In the genomic region with DNA sequence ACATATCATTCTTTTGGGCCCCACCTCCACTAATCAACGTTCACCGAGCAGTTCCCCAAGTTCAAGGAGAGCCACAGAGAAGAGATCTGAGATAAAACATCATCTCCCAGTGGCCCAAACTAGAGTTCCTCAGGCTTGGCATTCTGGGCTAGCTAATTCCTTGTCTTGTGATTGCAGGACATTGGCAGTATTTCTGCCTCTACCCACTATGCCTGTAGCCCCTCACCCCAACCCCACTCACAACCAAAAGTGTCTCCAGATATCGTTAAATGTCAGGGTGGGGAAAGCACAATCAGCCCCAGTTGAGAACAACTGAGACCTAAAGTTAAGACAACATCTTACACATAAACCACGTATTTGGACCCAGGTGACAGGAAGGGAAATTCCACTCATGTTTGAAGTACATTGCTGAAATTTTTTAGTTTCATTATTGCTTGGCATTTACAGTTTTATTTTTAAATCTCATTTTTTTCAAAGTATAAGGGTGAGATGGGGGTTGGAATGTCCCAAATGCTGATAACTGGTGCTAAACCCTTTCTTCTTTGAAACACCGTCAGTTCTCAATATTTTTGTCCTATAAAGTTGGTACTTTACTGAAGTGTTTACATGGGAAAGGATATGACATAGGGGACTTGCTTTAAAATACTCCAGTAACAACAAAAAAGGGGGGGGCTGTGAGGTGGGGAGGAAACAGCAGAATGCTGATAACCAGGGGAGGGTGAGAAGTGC, we compare ENCODE assay signal across 8 cellular contexts. TPM values are rescaled to one million over a fixed set of nuclear protein-coding genes. Genes with fewer than 3 reads are reported as not detected.
DNase-seq lines count a peak whose midpoint lies in the region; ATAC-seq, FAIRE-seq and TF ChIP-seq lines count a peak whose summit lies in the region.

No MANE protein-coding gene starts in this region.

- H3K23ac ChIP-seq in H9 (ENCODE audit: insufficient read length, low read depth, low read length), result no peak overlapping the region

- H3K4me3 ChIP-seq in Peyer's patch, result peak overlapping the region in 3 of 4 donors; percentile 15 to 42 (median 22)
- peak overlapping the region; percentile 40 for H3K4me3 ChIP-seq in astrocyte (ENCODE audit: insufficient read depth, low read depth, low read length)

- H3K4me1 ChIP-seq in H9 (ENCODE audit: insufficient read depth, low read length) (peaks cover 5% of the 10 kb centered on the region; the same call in 1 of the 2 replicates), Peyer's patch (peaks cover 0 to 54% (median 17%) of the 10 kb centered on the region in 4 donors), astrocyte (ENCODE audit: insufficient read depth, low read length) (peaks cover 26% of the 10 kb centered on the region)

- H3K36me3 ChIP-seq in Peyer's patch (peaks cover 0 to 11% (median 0%) of the 10 kb centered on the region in 3 donors), astrocyte (ENCODE audit: insufficient read depth, low read length) (peaks cover 14% of the 10 kb centered on the region)

- H2AK5ac ChIP-seq in H9 (ENCODE audit: insufficient read length, low read length), result no peak overlapping the region

- in situ Hi-C loops in GM13976 (cut with MboI; ENCODE audit: low sequenced_read_pairs, unreplicated experiment), result no loop called here

- no peak overlapping the region for H4K5ac ChIP-seq in H9 (ENCODE audit: insufficient read length, low read depth, low read length)

- no peak overlapping the region for H3K56ac ChIP-seq in H9 (ENCODE audit: insufficient read length, low read depth, low read length)

- H3K9me3 Mint-ChIP-seq in H9 (no peaks in the 10 kb centered on the region), astrocyte (ENCODE audit: unreplicated experiment) (no peaks in the 10 kb centered on the region)

- H2AFZ ChIP-seq in H9 (ENCODE audit: low read length), result no peak overlapping the region
- no peak overlapping the region for H2AFZ ChIP-seq in astrocyte (ENCODE audit: low read depth, low read length)

- H2BK20ac ChIP-seq in H9 (ENCODE audit: low read depth, low read length, poor library complexity, severe bottlenecking), result no peak overlapping the region

- peaks cover 4 to 20% of the 10 kb centered on the region in 2 experiments; a peak in 3 of 4 replicates for H3K4me1 Mint-ChIP-seq in H9
- H3K4me1 Mint-ChIP-seq in astrocyte (ENCODE audit: low read depth, unreplicated experiment), result peaks cover 35% of the 10 kb centered on the region

- H3K14ac ChIP-seq in H9 (ENCODE audit: insufficient read depth, low read length), result no peak overlapping the region

- H4K20me1 ChIP-seq in H9 (ENCODE audit: control insufficient read depth, insufficient read depth, insufficient read length), result no peaks in the 10 kb centered on the region
- peaks cover 32% of the 10 kb centered on the region for H4K20me1 ChIP-seq in astrocyte (ENCODE audit: insufficient read depth, low read length)

- H3K36me3 Mint-ChIP-seq in H9 (ENCODE audit: insufficient read depth in 1 of 3, low read depth in 3 of 3) (peaks cover 2 to 12% (median 8%) of the 10 kb centered on the region in 3 experiments; a peak in 6 of 7 replicates), astrocyte (ENCODE audit: low read depth, unreplicated experiment) (peaks cover 5% of the 10 kb centered on the region)

- no peak overlapping the region for H4K91ac ChIP-seq in H9 (ENCODE audit: insufficient read length, low read depth, low read length)

- H3T11ph ChIP-seq in H9 (ENCODE audit: low read length), result no peak overlapping the region

- no peak overlapping the region for H2BK120ac ChIP-seq in H9 (ENCODE audit: low read depth, low read length, poor library complexity, severe bottlenecking)

- intact Hi-C loops in left colon (cut with DNase I, micrococcal nuclease), result no loop called here

- DNase-seq in GM13976 (ENCODE audit: low spot score) (peak; percentile 58), H9 (no peak), Peyer's patch (peak in 1 of 3 donors; percentile 54), astrocyte (ENCODE audit: low read depth) (peak; percentile 76), left colon (no peak), NCI-H2081 treated with DMSO at 0.1 percent for 48 hours (lab: John Stamatoyannopoulos, UW) (no peak), hepatic stellate cell (ENCODE audit: low spot score) (no peak)

- H3K27me3 Mint-ChIP-seq in H9 (ENCODE audit: low read depth) (no peaks in the 10 kb centered on the region), astrocyte (ENCODE audit: low read depth, unreplicated experiment) (no peaks in the 10 kb centered on the region)

- WGBS in H9 (ENCODE audit: extremely low coverage, insufficient read length, low lambda C conversion rate), result no CpG with 5 or more reads among the region's 5 CpGs

- no peak for TF ChIP-seq POLR2A in Peyer's patch (IDR thresholded peaks at IDR 0.05)

- H3K27ac Mint-ChIP-seq in H9, result peak overlapping the region; percentile 15 to 76 (median 74); a peak in 4 of 7 replicates
- H3K27ac Mint-ChIP-seq in astrocyte (ENCODE audit: unreplicated experiment), result peak overlapping the region; percentile 70

- ATAC-seq in left colon, result peak; percentile 54

- H3K9ac ChIP-seq in H9 (ENCODE audit: extremely low read depth, insufficient read length, low read length) (no peak overlapping the region), astrocyte (ENCODE audit: low read length) (peak overlapping the region; percentile 73)

- H3K18ac ChIP-seq in H9 (ENCODE audit: insufficient read length, low read depth, low read length), result no peak overlapping the region

- H4K8ac ChIP-seq in H9 (replicated peaks; ENCODE audit: insufficient read length, low read depth, low read length), result no peak overlapping the region

- H3K79me2 ChIP-seq in H9 (ENCODE audit: insufficient read depth, low read length) (peaks cover 10% of the 10 kb centered on the region; the same call in 1 of the 2 replicates), astrocyte (ENCODE audit: insufficient read depth, low read length) (peaks cover 78% of the 10 kb centered on the region)

- no peak overlapping the region for H2BK12ac ChIP-seq in H9 (ENCODE audit: insufficient read length, low read depth, low read length)

- H3K27ac ChIP-seq in H9 (ENCODE audit: insufficient read length, low read depth, low read length) (no peak overlapping the region), Peyer's patch (peak overlapping the region; percentile 81 to 94 (median 83)), astrocyte (ENCODE audit: low read depth, low read length) (peak overlapping the region; percentile 91), temporal lobe (ENCODE audit: low read depth, low read length) (peak overlapping the region; percentile 83)

- H2BK5ac ChIP-seq in H9 (ENCODE audit: insufficient read length, low read length), result no peak overlapping the region

- H3K9me3 ChIP-seq in H9 (ENCODE audit: control insufficient read depth, low read depth, low read length) (no peaks in the 10 kb centered on the region), Peyer's patch (no peaks in the 10 kb centered on the region), astrocyte (ENCODE audit: insufficient read depth, low read depth, low read length) (no peaks in the 10 kb centered on the region)

- no peaks in the 10 kb centered on the region for H3K23me2 ChIP-seq in H9 (ENCODE audit: insufficient read length, low read depth, low read length, poor library complexity, severe bottlenecking)

- no peak for TF ChIP-seq CTCF in GM13976 (IDR thresholded peaks at IDR 0.05; ENCODE audit: borderline replicate concordance, control extremely low read depth, extremely low read depth, insufficient read depth, missing control alignments)
- TF ChIP-seq CTCF in H9 (conservative IDR thresholded peaks at IDR 0.05), result no peak
- no peak for TF ChIP-seq CTCF in Peyer's patch (IDR thresholded peaks at IDR 0.05)
- no peak for TF ChIP-seq CTCF in astrocyte (IDR thresholded peaks at IDR 0.05; ENCODE audit: insufficient read depth, low read depth, low read length)

- H3K4me2 ChIP-seq in H9 (ENCODE audit: insufficient read depth, insufficient read length, low read length) (no peak overlapping the region), astrocyte (ENCODE audit: low read length) (peak overlapping the region; percentile 83)

- peaks cover 6% of the 10 kb centered on the region for H3K79me1 ChIP-seq in H9 (ENCODE audit: insufficient read depth, low read depth, low read length, poor library complexity, severe bottlenecking)

- H3K4me3 Mint-ChIP-seq in H9, result no peak overlapping the region
- peak overlapping the region; percentile 37 for H3K4me3 Mint-ChIP-seq in astrocyte (ENCODE audit: unreplicated experiment)

- FAIRE-seq in astrocyte (lab: Jason Lieb, UNC), result no peak

- H3K4ac ChIP-seq in H9 (ENCODE audit: low read depth, low read length), result no peak overlapping the region

- H3K27me3 ChIP-seq in H9 (ENCODE audit: insufficient read depth, low read length), result no peaks in the 10 kb centered on the region
- H3K27me3 ChIP-seq in Peyer's patch, result no peaks in the 10 kb centered on the region
- no peaks in the 10 kb centered on the region for H3K27me3 ChIP-seq in astrocyte (ENCODE audit: insufficient read depth, low read length)

- H2BK15ac ChIP-seq in H9 (ENCODE audit: low read depth, low read length), result no peak overlapping the region

RNA-seq across cellular contexts. Expression of a gene that starts 13.6 kb away (rescaled TPM):
- 43.1 and 43.5 TPM in 2 replicates for total RNA-seq in H9 (2021)
- total RNA-seq in Peyer's patch, result 100 to 1,000 TPM in 1 of 4 donors, 10 to 100 TPM in 3; 54.9 to 122 (median 72.5) TPM
- 64.2 and 68.7 TPM in 2 replicates for total RNA-seq in astrocyte
- 10 to 100 TPM; 34.4 to 43.7 TPM for total RNA-seq in left colon
- 46.7 TPM for total RNA-seq in temporal lobe

RNA-seq across cellular contexts. Expression of a gene that starts 40.8 kb away (rescaled TPM):
- total RNA-seq in H9 (2021) (12.2 and 15.3 TPM in 2 replicates), Peyer's patch (10 to 100 TPM; 69.3 to 89.4 (median 76.9) TPM), astrocyte (29.0 and 34.9 TPM in 2 replicates), left colon (10 to 100 TPM; 67.4 TPM), temporal lobe (10.3 TPM)

Comparison
In these comparisons a context has a peak if more than half of its experiments do, and no peak if none do; other contexts are left out.
1. DNase-seq: peak in GM13976 (single experiment) and astrocyte (single experiment); none in H9 (single experiment), left colon (0 of 2), NCI-H2081 treated with DMSO at 0.1 percent for 48 hours (single experiment) and hepatic stellate cell (single experiment).